Comparison of ENCODE assay signal across 22 cellular contexts in the genomic region with DNA sequence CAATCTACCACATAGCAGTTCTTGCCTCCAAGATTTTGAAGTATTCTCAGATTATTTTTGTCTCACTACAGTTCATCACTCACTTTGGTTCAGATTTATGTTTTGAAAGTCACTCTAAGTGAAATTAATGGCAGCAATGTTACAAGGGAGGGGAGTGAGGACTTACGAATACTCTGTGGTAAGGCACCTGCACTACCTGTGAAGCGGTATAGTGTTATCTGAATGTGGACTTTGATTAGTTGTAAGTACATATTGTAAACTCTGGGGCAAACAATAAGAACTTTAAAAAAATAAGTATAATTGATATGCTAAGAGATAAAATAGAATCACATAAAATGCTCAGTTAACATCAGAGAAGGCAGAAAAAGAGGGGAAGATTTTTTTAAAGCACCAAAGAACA.
DNase-seq lines count a peak whose midpoint lies in the region; ATAC-seq, FAIRE-seq and TF ChIP-seq lines count a peak whose summit lies in the region.
"Had no signal": no experiment of that assay in that cellular context is flagged by ENCODE, and none has a peak within 500 bp of the region (broad histone marks: within the 10 kb centered on the region; RNA-seq: fewer than 3 reads in every experiment).

No MANE protein-coding gene starts in this region.

- no peak overlapping the region for H3K4me3 ChIP-seq in HCT116 (replicated peaks in 1 of 2; ENCODE audit: low read depth in 1 of 2, low read length in 2 of 2)
- H3K4me3 ChIP-seq in PC-9 = no peak overlapping the region; the same call in 1 of the 2 replicates
- no peak overlapping the region for H3K4me3 ChIP-seq in mesenchymal stem cell (ENCODE audit: insufficient read depth in 1 of 2, low read depth in 1 of 2, low read length in 2 of 2)
- no peak overlapping the region for H3K4me3 ChIP-seq in small intestine (ENCODE audit: low read depth in 1 of 2, low read length in 2 of 2)
- H3K4me3 ChIP-seq in WERI-Rb-1 (ENCODE audit: low read depth, low read length) = no peak overlapping the region
- H3K4me3 ChIP-seq in SJCRH30 = no peak overlapping the region
- H3K4me3 ChIP-seq: GM23248 had no signal

- peaks cover 52% of the 10 kb centered on the region for H3K27me3 Mint-ChIP-seq in type B pancreatic cell

- H3K9ac ChIP-seq in HCT116 (ENCODE audit: low read length) (no peak overlapping the region), mesenchymal stem cell (ENCODE audit: low read length) (no peak overlapping the region)
- H3K9ac ChIP-seq: GM23248, KMS-11 had no signal

- 85% methylated on average over 2 of the region's 2 CpGs for WGBS in mesenchymal stem cell
- WGBS in small intestine, 3 donors = 22 to 61% (median 35%) methylated on average over 2 of the region's 2 CpGs

- H3K4me1 Mint-ChIP-seq in type B pancreatic cell (ENCODE audit: unreplicated experiment) = peaks cover 5% of the 10 kb centered on the region

- H2BK15ac ChIP-seq in mesenchymal stem cell (ENCODE audit: low read depth, poor library complexity, severe bottlenecking) = no peak overlapping the region

- no peak overlapping the region for H4K8ac ChIP-seq in mesenchymal stem cell (ENCODE audit: low read length)

- no peak for ATAC-seq in HCT116

- POLR2A ChIA-PET in HCT116 (lab: Charles Lee) (no interaction called here), PC-9 (lab: Charles Lee; ENCODE audit: unreplicated experiment) (no interaction called here)

- H3K27ac ChIP-seq in HCT116 (ENCODE audit: low read depth, low read length) (no peak overlapping the region), PC-9 (no peak overlapping the region), mesenchymal stem cell (ENCODE audit: low read length, poor library complexity, severe bottlenecking) (peak overlapping the region; percentile 13), small intestine (ENCODE audit: low read depth in 1 of 2, low read length in 1 of 2) (no peak overlapping the region), WERI-Rb-1 (no peak overlapping the region), SJCRH30 (no peak overlapping the region)
- H3K27ac ChIP-seq: GM23248, HL-60, KMS-11 had no signal

- H3K4me1 ChIP-seq in HCT116 (ENCODE audit: control insufficient read depth in 1 of 2, insufficient read depth in 2 of 2, low read length in 2 of 2) = peaks cover 4 to 12% of the 10 kb centered on the region in 2 experiments; a peak in 3 of 4 replicates
- H3K4me1 ChIP-seq in PC-9 (replicated peaks; ENCODE audit: insufficient read depth) = peaks cover 16% of the 10 kb centered on the region
- H3K4me1 ChIP-seq in mesenchymal stem cell (ENCODE audit: control insufficient read depth, insufficient read depth, low read depth, low read length) = peaks cover 13% of the 10 kb centered on the region
- H3K4me1 ChIP-seq in small intestine (ENCODE audit: control insufficient read depth in 2 of 2, insufficient read depth in 1 of 2, low read depth in 1 of 2, low read length in 1 of 2) = peaks cover 0 to 2% of the 10 kb centered on the region in 2 donors
- H3K4me1 ChIP-seq in SJCRH30 = peaks cover 9% of the 10 kb centered on the region; the same call in 1 of the 2 replicates

- H3K9me3 ChIP-seq in HCT116 (ENCODE audit: control insufficient read depth in 1 of 2, insufficient read depth in 1 of 2, low read depth in 1 of 2, low read length in 2 of 2) = no peaks in the 10 kb centered on the region
- H3K9me3 ChIP-seq in PC-9 (ENCODE audit: insufficient read depth, low read depth) = no peaks in the 10 kb centered on the region; the same call in 1 of the 2 replicates
- no peaks in the 10 kb centered on the region for H3K9me3 ChIP-seq in mesenchymal stem cell (ENCODE audit: control insufficient read depth, low read length)
- H3K9me3 ChIP-seq in small intestine (ENCODE audit: control insufficient read depth, low read depth) = no peaks in the 10 kb centered on the region
- H3K9me3 ChIP-seq in WERI-Rb-1 (ENCODE audit: severe bottlenecking) = no peaks in the 10 kb centered on the region
- H3K9me3 ChIP-seq in SJCRH30 (replicated peaks) = no peaks in the 10 kb centered on the region

- H2AFZ ChIP-seq in HCT116 (ENCODE audit: low read depth, low read length, poor library complexity, severe bottlenecking) (no peak overlapping the region), PC-9 (no peak overlapping the region), mesenchymal stem cell (ENCODE audit: low read depth, low read length) (no peak overlapping the region)
- H2AFZ ChIP-seq: GM23248 had no signal

- TF ChIP-seq CTCF in HCT116 (IDR thresholded peaks at IDR 0.05 in 2 of 3, conservative IDR thresholded peaks at IDR 0.05 in 1 of 3; ENCODE audit: borderline replicate concordance in 1 of 3, insufficient read depth in 1 of 3, low read depth in 2 of 3, low read length in 2 of 3) = no peak
- no peak for TF ChIP-seq CTCF in PC-9 (conservative IDR thresholded peaks at IDR 0.05)
- no peak for TF ChIP-seq CTCF in type B pancreatic cell (conservative IDR thresholded peaks at IDR 0.05)
- no peak for TF ChIP-seq CTCF in WERI-Rb-1 (IDR thresholded peaks at IDR 0.05; ENCODE audit: low read depth, low read length)

- no peak overlapping the region for H4K91ac ChIP-seq in mesenchymal stem cell (ENCODE audit: low read length)

- H3K79me2 ChIP-seq in HCT116 (ENCODE audit: insufficient read depth, low read length) (no peaks in the 10 kb centered on the region), PC-9 (ENCODE audit: low read depth) (no peaks in the 10 kb centered on the region)

- no peak overlapping the region for H2BK12ac ChIP-seq in mesenchymal stem cell (ENCODE audit: low read length in 2 of 2)

- H3K36me3 ChIP-seq in HCT116 (ENCODE audit: control insufficient read depth in 1 of 2, insufficient read depth in 2 of 2, low read length in 2 of 2) = no peaks in the 10 kb centered on the region
- H3K36me3 ChIP-seq in PC-9 (ENCODE audit: low read depth) = no peaks in the 10 kb centered on the region
- no peaks in the 10 kb centered on the region for H3K36me3 ChIP-seq in mesenchymal stem cell (ENCODE audit: control insufficient read depth in 1 of 2, insufficient read depth in 2 of 2, low read depth in 1 of 2, low read length in 2 of 2)
- H3K36me3 ChIP-seq in small intestine (ENCODE audit: control insufficient read depth in 2 of 2, insufficient read depth in 2 of 2, low read length in 2 of 2) = no peaks in the 10 kb centered on the region
- H3K36me3 ChIP-seq in WERI-Rb-1 = no peaks in the 10 kb centered on the region
- H3K36me3 ChIP-seq in SJCRH30 = no peaks in the 10 kb centered on the region

- H2AK5ac ChIP-seq in mesenchymal stem cell (ENCODE audit: low read length, severe bottlenecking) = no peak overlapping the region

- H3K9me3 Mint-ChIP-seq in type B pancreatic cell = no peaks in the 10 kb centered on the region
- H3K9me3 Mint-ChIP-seq: CD4-positive, alpha-beta memory T cell; H9; IgD-negative memory B cell had no signal

- no peak overlapping the region for H3K27ac Mint-ChIP-seq in type B pancreatic cell
- H3K27ac Mint-ChIP-seq: H9, IgD-negative memory B cell had no signal

- no peak for FAIRE-seq in small intestine (lab: Jason Lieb, UNC)
- FAIRE-seq: A204.1 had no signal

- RAD21 ChIA-PET in HCT116 (lab: Charles Lee; ENCODE audit: low non-redundant PET in 1 of 2, low total read pairs in 2 of 2, uncharacterized antibody in 2 of 2, unreplicated experiment in 2 of 2) = no interaction called here

- H3K9me2 ChIP-seq in HCT116 (ENCODE audit: insufficient read depth) (no peaks in the 10 kb centered on the region), PC-9 (ENCODE audit: insufficient read depth) (no peaks in the 10 kb centered on the region)

- CTCF ChIA-PET in HCT116 (lab: Charles Lee) = no interaction called here
- CTCF ChIA-PET in PC-9 (lab: Charles Lee) = no interaction called here

- H3K79me1 ChIP-seq in mesenchymal stem cell (replicated peaks; ENCODE audit: low read length, poor library complexity, severe bottlenecking) = no peaks in the 10 kb centered on the region

- no peak overlapping the region for H3K4ac ChIP-seq in mesenchymal stem cell (ENCODE audit: low read depth in 1 of 2, low read length in 2 of 2)

- DNase-seq in HCT116 (ENCODE audit: low read depth, low spot score) (no peak), PC-9 (no peak), mesenchymal stem cell (no peak), small intestine (peak; percentile 54), type B pancreatic cell (ENCODE audit: extremely low spot score, unreplicated experiment) (no peak), WERI-Rb-1 (no peak), SJCRH30 (no peak)
- DNase-seq: AML-193; CD4-positive, alpha-beta memory T cell; COR-L47; H9; NCI-H1048; NCI-H1694; NCI-H2029 treated with DMSO at 0.1 percent for 48 hours; NCI-H2227 treated with DMSO at 0.1 percent for 48 hours; NCI-H526 treated with DMSO at 0.1 percent for 48 hours; OCI-M1 had no signal

- no peak overlapping the region for H3K18ac ChIP-seq in mesenchymal stem cell (ENCODE audit: low read depth in 1 of 2, low read length in 2 of 2)

- peaks cover 15% of the 10 kb centered on the region; the same call in 1 of the 2 replicates for H3F3A ChIP-seq in PC-9 (ENCODE audit: insufficient read depth, low read depth)

- H3K27me3 ChIP-seq in HCT116 (ENCODE audit: insufficient read depth, low read length) (peaks cover 30% of the 10 kb centered on the region), PC-9 (ENCODE audit: insufficient read depth, low read depth) (no peaks in the 10 kb centered on the region), mesenchymal stem cell (ENCODE audit: control insufficient read depth in 1 of 2, insufficient read depth in 1 of 2, low read length in 2 of 2) (peaks cover 6 to 67% of the 10 kb centered on the region in 2 experiments), small intestine (ENCODE audit: control insufficient read depth in 2 of 2, insufficient read depth in 2 of 2, low read length in 2 of 2) (peaks cover 0 to 9% of the 10 kb centered on the region in 2 donors), WERI-Rb-1 (ENCODE audit: insufficient read depth, low read depth, severe bottlenecking) (peaks cover 8% of the 10 kb centered on the region), SJCRH30 (no peaks in the 10 kb centered on the region)

- no peak for TF ChIP-seq RAD21 in HCT116 (IDR thresholded peaks at IDR 0.05; ENCODE audit: low read depth)

- BruUV-seq in HCT116 (replicated peaks; lab: Mats Ljungman, UMichigan) (no TSS peak), PC-9 (replicated peaks; lab: Mats Ljungman, UMichigan) (no TSS peak)

- no peak overlapping the region for H3K14ac ChIP-seq in mesenchymal stem cell (ENCODE audit: low read length in 2 of 2)

- TF ChIP-seq POLR2A in HCT116 (IDR thresholded peaks at IDR 0.05; ENCODE audit: borderline replicate concordance, extremely low read depth, insufficient read depth, insufficient read length) = no peak

- H3K4me2 ChIP-seq in HCT116 (ENCODE audit: low read length) = peak overlapping the region; percentile 45
- peak overlapping the region; percentile 67 for H3K4me2 ChIP-seq in PC-9
- no peak overlapping the region for H3K4me2 ChIP-seq in mesenchymal stem cell (ENCODE audit: low read length, poor library complexity, severe bottlenecking)
- H3K4me2 ChIP-seq: KMS-11 had no signal

- no peak overlapping the region for H3K4me3 Mint-ChIP-seq in type B pancreatic cell
- H3K4me3 Mint-ChIP-seq: CD4-positive, alpha-beta memory T cell; H9; IgD-negative memory B cell had no signal

- H3K23ac ChIP-seq in mesenchymal stem cell (ENCODE audit: low read length in 2 of 2) = no peak overlapping the region

- intact Hi-C loops in HCT116 (cut with micrococcal nuclease) = no loop called here
- intact Hi-C loops in PC-9 (cut with micrococcal nuclease; ENCODE audit: unreplicated experiment) = no loop called here

- no peak overlapping the region for H2BK120ac ChIP-seq in mesenchymal stem cell (ENCODE audit: low read depth, low read length)

- H3K36me3 Mint-ChIP-seq in type B pancreatic cell = no peaks in the 10 kb centered on the region
- H3K36me3 Mint-ChIP-seq: CD4-positive, alpha-beta memory T cell; IgD-negative memory B cell had no signal

- H2BK5ac ChIP-seq in mesenchymal stem cell (ENCODE audit: low read depth, low read length, poor library complexity, severe bottlenecking) = no peak overlapping the region

- H4K20me1 ChIP-seq in HCT116 (ENCODE audit: insufficient read depth) = no peaks in the 10 kb centered on the region
- no peaks in the 10 kb centered on the region for H4K20me1 ChIP-seq in PC-9 (ENCODE audit: insufficient read depth)
